1 cellular context compared by ENCODE assay signal in genomic region chr11:72778535-72779494, GRCh38.
A peak's percentile ranks its signal among the peaks of the same experiment; 100 is the strongest.
TF ChIP-seq lines count a peak whose summit lies in the region.

No MANE protein-coding gene starts in this region.

TF ChIP-seq in HepG2, 621 proteins besides CTCF, POLR2A, EP300 and RAD21 (continued from another document and continues in another):
- TF ChIP-seq MLXIP (CRISPR knock-in tag; IDR thresholded peaks at IDR 0.05; ENCODE audit: borderline replicate concordance) (no peak), RFX5 (IDR thresholded peaks at IDR 0.05; ENCODE audit: low read depth, low read length) (no peak), TOE1 (CRISPR knock-in tag; IDR thresholded peaks at IDR 0.05) (no peak), ZNF17 (CRISPR knock-in tag; IDR thresholded peaks at IDR 0.05) (no peak), RBAK (CRISPR knock-in tag; IDR thresholded peaks at IDR 0.05) (no peak), MXI1 (IDR thresholded peaks at IDR 0.05; ENCODE audit: borderline replicate concordance, low read depth, low read length) (peak; percentile 60; the same call in 1 of the 3 replicates), ZBTB3 (CRISPR knock-in tag; IDR thresholded peaks at IDR 0.05; ENCODE audit: borderline replicate concordance, low read depth) (peak; percentile 30; the same call in 1 of the 2 replicates), KLF13 (CRISPR knock-in tag; IDR thresholded peaks at IDR 0.05) (no peak), KLF16 (CRISPR knock-in tag; IDR thresholded peaks at IDR 0.05) (0 out of 4 replicates have a peak, but pooled peaks of 1 of the 2 experiments have one; percentile 48), DDIT3 (CRISPR knock-in tag; IDR thresholded peaks at IDR 0.05) (no peak), KMT2A (CRISPR knock-in tag; IDR thresholded peaks at IDR 0.05) (0 out of 2 replicates have a peak, but pooled peaks have one; percentile 33), HNF1A (IDR thresholded peaks at IDR 0.05; ENCODE audit: low read depth) (peak; percentile 90), HNF1A (CRISPR knock-in tag; IDR thresholded peaks at IDR 0.05; ENCODE audit: borderline replicate concordance) (peak; percentile 96), BCL3 (CRISPR knock-in tag; IDR thresholded peaks at IDR 0.05) (no peak), ZNF883 (CRISPR knock-in tag; IDR thresholded peaks at IDR 0.05; ENCODE audit: not compliant biosample characterization) (no peak), ZNF788 (CRISPR knock-in tag; IDR thresholded peaks at IDR 0.05; ENCODE audit: borderline replicate concordance) (no peak), SP4 (CRISPR knock-in tag; IDR thresholded peaks at IDR 0.05) (no peak; the same call in 1 of the 2 replicates), ZNF441 (CRISPR knock-in tag; IDR thresholded peaks at IDR 0.05; ENCODE audit: borderline replicate concordance) (0 out of 2 replicates have a peak, but pooled peaks have one; percentile 20), ZNF256 (CRISPR knock-in tag; conservative IDR thresholded peaks at IDR 0.05) (no peak), SAFB2 (CRISPR knock-in tag; IDR thresholded peaks at IDR 0.05; ENCODE audit: borderline replicate concordance, low read depth) (no peak), KAT2B (IDR thresholded peaks at IDR 0.05; ENCODE audit: borderline replicate concordance, low read depth, low read length) (no peak), FIP1L1 (IDR thresholded peaks at IDR 0.05; ENCODE audit: borderline replicate concordance, insufficient read depth, low read depth, low read length) (no peak), ZNF674 (CRISPR knock-in tag; IDR thresholded peaks at IDR 0.05; ENCODE audit: low read depth) (no peak), ZNF484 (CRISPR knock-in tag; IDR thresholded peaks at IDR 0.05; ENCODE audit: borderline replicate concordance, low read depth) (no peak), ZKSCAN1 (IDR thresholded peaks at IDR 0.05; ENCODE audit: low read length) (no peak), ZC3H4 (CRISPR knock-in tag; IDR thresholded peaks at IDR 0.05; ENCODE audit: borderline replicate concordance) (no peak), ETV5 (CRISPR knock-in tag; IDR thresholded peaks at IDR 0.05; ENCODE audit: borderline replicate concordance) (peak; percentile 7), PAXIP1 (CRISPR knock-in tag; conservative IDR thresholded peaks at IDR 0.05) (peak; percentile 81), MYC (CRISPR knock-in tag; IDR thresholded peaks at IDR 0.05; ENCODE audit: borderline replicate concordance) (peak; percentile 34; the same call in 1 of the 2 replicates), CSRNP2 (CRISPR knock-in tag; conservative IDR thresholded peaks at IDR 0.05; ENCODE audit: low read depth) (no peak), ZNF367 (CRISPR knock-in tag; IDR thresholded peaks at IDR 0.05; ENCODE audit: borderline replicate concordance) (no peak), CAMTA2 (CRISPR knock-in tag; IDR thresholded peaks at IDR 0.05; ENCODE audit: borderline replicate concordance) (no peak), ZFP36L1 (CRISPR knock-in tag; IDR thresholded peaks at IDR 0.05) (no peak), PRMT3 (CRISPR knock-in tag; IDR thresholded peaks at IDR 0.05; ENCODE audit: borderline replicate concordance, low read depth) (no peak), KDM4B (CRISPR knock-in tag; IDR thresholded peaks at IDR 0.05) (no peak), ZFX (CRISPR knock-in tag; IDR thresholded peaks at IDR 0.05; ENCODE audit: low read depth) (peak; percentile 17; the same call in 1 of the 2 replicates), ZNF615 (CRISPR knock-in tag; IDR thresholded peaks at IDR 0.05; ENCODE audit: borderline replicate concordance) (no peak; the same call in 1 of the 2 replicates), ZNF790 (CRISPR knock-in tag; IDR thresholded peaks at IDR 0.05; ENCODE audit: borderline replicate concordance) (no peak), HMG20B (CRISPR knock-in tag; conservative IDR thresholded peaks at IDR 0.05) (0 out of 2 replicates have a peak, but pooled peaks have one; percentile 58), IRF9 (CRISPR knock-in tag; IDR thresholded peaks at IDR 0.05; ENCODE audit: borderline replicate concordance) (no peak), ZNF180 (CRISPR knock-in tag; IDR thresholded peaks at IDR 0.05; ENCODE audit: borderline replicate concordance, low read depth) (no peak), BCLAF1 (IDR thresholded peaks at IDR 0.05) (no peak), KDM5B (CRISPR knock-in tag; IDR thresholded peaks at IDR 0.05; ENCODE audit: borderline replicate concordance) (no peak), MTA3 (CRISPR knock-in tag; IDR thresholded peaks at IDR 0.05) (no peak)
